In genomic region chrX:96436105-96436504, GRCh38 we compare ENCODE assay signal across 13 cellular contexts.
A peak's percentile ranks its signal among the peaks of the same experiment; 100 is the strongest.
DNase-seq lines count a peak whose midpoint lies in the region; ATAC-seq lines count a peak whose summit lies in the region.
"Had no signal": no experiment of that assay in that cellular context is flagged by ENCODE, and none has a peak within 500 bp of the region (broad histone marks: within the 10 kb centered on the region; RNA-seq: fewer than 3 reads in every experiment).

No MANE protein-coding gene starts in this region.

- H2AFZ ChIP-seq in ACC112 (ENCODE audit: low read length, unreplicated experiment): peak overlapping the region; percentile 75

- peak; percentile 74 for DNase-seq in HT1080 (ENCODE audit: low read depth)
- DNase-seq in dedifferentiated amniotic fluid mesenchymal stem cell (ENCODE audit: extremely low spot score): peak; percentile 36
- DNase-seq in kidney tubule cell (ENCODE audit: low spot score): peak; percentile 87
- no peak for DNase-seq in NCI-H524 treated with DMSO at 0.1 percent for 48 hours (lab: John Stamatoyannopoulos, UW)
- DNase-seq in activated CD4-positive, alpha-beta T cell treated with anti-CD3 and anti-CD28 coated beads, Interleukin-2, amount 50 U/mL, for 4 hours: no peak
- no peak for DNase-seq in RPMI8226
- DNase-seq: activated CD4-positive, alpha-beta T cell treated with anti-CD3 and anti-CD28 coated beads, Interleukin-2, amount 50 U/mL, for 1 hour; NCI-H1436 treated with DMSO at 0.1 percent for 48 hours; nucleus accumbens had no signal

- H3K79me2 ChIP-seq in ACC112 (ENCODE audit: control insufficient read depth, insufficient read depth, low read length, unreplicated experiment): no peaks in the 10 kb centered on the region

- no peaks in the 10 kb centered on the region for H3K36me3 ChIP-seq in ACC112 (ENCODE audit: insufficient read depth, low read length)

- peak overlapping the region; percentile 25; the same call in 1 of the 2 replicates for H3K4me3 ChIP-seq in ACC112 (ENCODE audit: low read depth, low read length)
- H3K4me3 ChIP-seq: K562, lung had no signal

- H3K27me3 ChIP-seq in ACC112 (ENCODE audit: insufficient read depth, low read length): no peaks in the 10 kb centered on the region

- H3K27ac ChIP-seq in ACC112 (ENCODE audit: low read depth, low read length): peak overlapping the region; percentile 93

- ATAC-seq in GM18517 (IDR thresholded peaks at IDR 0.05; ENCODE audit: unreplicated experiment): no peak
- ATAC-seq: K562 had no signal

- peaks cover 41% of the 10 kb centered on the region for H3K4me1 ChIP-seq in ACC112 (ENCODE audit: control insufficient read depth, insufficient read depth, low read length, unreplicated experiment)

Comparison
In these comparisons a context has a peak if more than half of its experiments do, and no peak if none do; other contexts are left out.
1. DNase-seq: peak in HT1080 (single experiment), dedifferentiated amniotic fluid mesenchymal stem cell (single experiment) and kidney tubule cell (single experiment); none in NCI-H524 treated with DMSO at 0.1 percent for 48 hours (single experiment), activated CD4-positive, alpha-beta T cell treated with anti-CD3 and anti-CD28 coated beads, Interleukin-2, amount 50 U/mL, for 4 hours (0 of 2) and RPMI8226 (single experiment).